ENCODE assay signal across 23 cellular contexts in genomic region chr22:50550395-50550794, GRCh38. TPM values are rescaled to one million over a fixed set of nuclear protein-coding genes. Genes with fewer than 3 reads are reported as not detected.
DNase-seq lines count a peak whose midpoint lies in the region; ATAC-seq lines count a peak whose summit lies in the region.
"Had no signal": no experiment of that assay in that cellular context is flagged by ENCODE, and none has a peak within 500 bp of the region (broad histone marks: within the 10 kb centered on the region; RNA-seq: fewer than 3 reads in every experiment).

No MANE protein-coding gene starts in this region.

- intact Hi-C loops in CD4-positive, alpha-beta memory T cell (cut with micrococcal nuclease), result no loop called here
- intact Hi-C loops in left cardiac atrium (cut with DNase I), result no loop called here

- no peaks in the 10 kb centered on the region for H3K27me3 Mint-ChIP-seq in T-helper 2 cell treated with Interferon-gamma antibody and Interleukin-4, amounts not matched to agents 5 μg/mL and 100 μg/mL, for 36 hours (ENCODE audit: low read depth)
- no peaks in the 10 kb centered on the region for H3K27me3 Mint-ChIP-seq in CD4-positive, alpha-beta memory T cell
- no peaks in the 10 kb centered on the region for H3K27me3 Mint-ChIP-seq in activated naive CD8-positive, alpha-beta T cell
- no peaks in the 10 kb centered on the region for H3K27me3 Mint-ChIP-seq in natural killer cell treated with Interleukin-12 subunit alpha and Interleukin-12 subunit beta and Interleukin-15 and Interleukin-18, amount 100 ng/mL, for 72 hours

- no peak for ATAC-seq in natural killer cell treated with Interleukin-12 subunit alpha and Interleukin-12 subunit beta and Interleukin-15 and Interleukin-18, amount 100 ng/mL, for 72 hours
- ATAC-seq in left cardiac atrium, result no peak
- ATAC-seq: activated CD4-positive, CD25-positive, alpha-beta regulatory T cell treated with anti-CD3 and anti-CD28 coated beads, Interleukin-2, amount 50 U/mL, for 24 hours; heart right ventricle; left ventricle myocardium superior had no signal

- POLR2A ChIA-PET in CD4-positive, alpha-beta memory T cell (lab: Charles Lee; ENCODE audit: partially characterized antibody), result interaction anchor here (0.8 to 6.8 kb wide), 8 partner anchors 11 to 78 kb away, joined by 3 to 151 read pairs (median 10); partner anchors contain the start of genes ARSA, CHKB, MAPK8IP2 and SCO2

- no peaks in the 10 kb centered on the region for H3K9me3 ChIP-seq in CD4-positive, alpha-beta memory T cell (ENCODE audit: control insufficient read depth in 1 of 2, low read length in 2 of 2)
- H3K9me3 ChIP-seq: BE2C, heart right ventricle had no signal

- H3K4me1 Mint-ChIP-seq in T-helper 2 cell treated with Interferon-gamma antibody and Interleukin-4, amounts not matched to agents 5 μg/mL and 100 μg/mL, for 36 hours (ENCODE audit: low read depth), result peaks cover 11% of the 10 kb centered on the region
- peaks cover 18 to 34% (median 26%) of the 10 kb centered on the region in 4 donors for H3K4me1 Mint-ChIP-seq in CD4-positive, alpha-beta memory T cell
- H3K4me1 Mint-ChIP-seq in activated naive CD8-positive, alpha-beta T cell (ENCODE audit: low read depth), result peaks cover 29% of the 10 kb centered on the region
- peaks cover 16 to 20% of the 10 kb centered on the region in 2 donors for H3K4me1 Mint-ChIP-seq in natural killer cell treated with Interleukin-12 subunit alpha and Interleukin-12 subunit beta and Interleukin-15 and Interleukin-18, amount 100 ng/mL, for 72 hours (ENCODE audit: low read depth in 2 of 2)

- peaks cover 36% of the 10 kb centered on the region for H3K4me1 ChIP-seq in CD4-positive, alpha-beta memory T cell (ENCODE audit: insufficient read depth, low read length)
- H3K4me1 ChIP-seq: BE2C had no signal

- no peaks in the 10 kb centered on the region for H3K36me3 Mint-ChIP-seq in T-helper 2 cell treated with Interferon-gamma antibody and Interleukin-4, amounts not matched to agents 5 μg/mL and 100 μg/mL, for 36 hours (ENCODE audit: low read depth)
- H3K36me3 Mint-ChIP-seq in CD4-positive, alpha-beta memory T cell, result no peaks in the 10 kb centered on the region
- no peaks in the 10 kb centered on the region for H3K36me3 Mint-ChIP-seq in activated naive CD8-positive, alpha-beta T cell
- H3K36me3 Mint-ChIP-seq in natural killer cell treated with Interleukin-12 subunit alpha and Interleukin-12 subunit beta and Interleukin-15 and Interleukin-18, amount 100 ng/mL, for 72 hours, result no peaks in the 10 kb centered on the region

- CTCF ChIA-PET in CD4-positive, alpha-beta memory T cell (lab: Charles Lee; ENCODE audit: partially characterized antibody), result interaction anchor here (1.0 to 4.8 kb wide), 7 partner anchors 11 to 70 kb away, joined by 3 to 32 read pairs (median 5); partner anchors contain the start of genes SCO2 and SYCE3

- no peaks in the 10 kb centered on the region for H3K27me3 ChIP-seq in CD4-positive, alpha-beta memory T cell (ENCODE audit: insufficient read depth, low read length)
- H3K27me3 ChIP-seq: BE2C had no signal

- H3K4me3 Mint-ChIP-seq in T-helper 2 cell treated with Interferon-gamma antibody and Interleukin-4, amounts not matched to agents 5 μg/mL and 100 μg/mL, for 36 hours, result peak overlapping the region; percentile 70
- H3K4me3 Mint-ChIP-seq in CD4-positive, alpha-beta memory T cell, result peak overlapping the region; percentile 6 to 83 (median 78)
- peak overlapping the region; percentile 79 for H3K4me3 Mint-ChIP-seq in activated naive CD8-positive, alpha-beta T cell
- H3K4me3 Mint-ChIP-seq in natural killer cell treated with Interleukin-12 subunit alpha and Interleukin-12 subunit beta and Interleukin-15 and Interleukin-18, amount 100 ng/mL, for 72 hours, result peak overlapping the region; percentile 72

- no peaks in the 10 kb centered on the region for H3K36me3 ChIP-seq in CD4-positive, alpha-beta memory T cell (ENCODE audit: insufficient read depth, low read length)
- H3K36me3 ChIP-seq: BE2C, heart right ventricle had no signal

- H3K9me3 Mint-ChIP-seq in T-helper 2 cell treated with Interferon-gamma antibody and Interleukin-4, amounts not matched to agents 5 μg/mL and 100 μg/mL, for 36 hours, result no peaks in the 10 kb centered on the region
- H3K9me3 Mint-ChIP-seq in CD4-positive, alpha-beta memory T cell, result no peaks in the 10 kb centered on the region
- no peaks in the 10 kb centered on the region for H3K9me3 Mint-ChIP-seq in activated naive CD8-positive, alpha-beta T cell (ENCODE audit: low read depth)
- no peaks in the 10 kb centered on the region for H3K9me3 Mint-ChIP-seq in natural killer cell treated with Interleukin-12 subunit alpha and Interleukin-12 subunit beta and Interleukin-15 and Interleukin-18, amount 100 ng/mL, for 72 hours

- peak overlapping the region; percentile 79 for H3K27ac Mint-ChIP-seq in T-helper 2 cell treated with Interferon-gamma antibody and Interleukin-4, amounts not matched to agents 5 μg/mL and 100 μg/mL, for 36 hours
- H3K27ac Mint-ChIP-seq in CD4-positive, alpha-beta memory T cell, result peak overlapping the region in 6 of 7 donors; percentile 32 to 77 (median 73)
- H3K27ac Mint-ChIP-seq in activated naive CD8-positive, alpha-beta T cell, result peak overlapping the region; percentile 75
- H3K27ac Mint-ChIP-seq in natural killer cell treated with Interleukin-12 subunit alpha and Interleukin-12 subunit beta and Interleukin-15 and Interleukin-18, amount 100 ng/mL, for 72 hours, result peak overlapping the region; percentile 60 to 83

- no peak overlapping the region for H3K27ac ChIP-seq in CD4-positive, alpha-beta memory T cell (ENCODE audit: low read depth, low read length)
- H3K27ac ChIP-seq: heart right ventricle had no signal

- H3K4me3 ChIP-seq in CD4-positive, alpha-beta memory T cell (ENCODE audit: low read length in 2 of 2), result no peak overlapping the region
- H3K4me3 ChIP-seq: heart right ventricle, smooth muscle cell had no signal

- no peak for DNase-seq in T-helper 2 cell treated with Interferon-gamma antibody and Interleukin-4, amounts not matched to agents 5 μg/mL and 100 μg/mL, for 36 hours (ENCODE audit: low spot score)
- DNase-seq in T-helper 2 cell, result no peak
- DNase-seq in CD4-positive, alpha-beta memory T cell, result no peak
- DNase-seq in natural killer cell treated with Interleukin-12 subunit alpha and Interleukin-12 subunit beta and Interleukin-15 and Interleukin-18, amount 100 ng/mL, for 72 hours (ENCODE audit: low spot score), result no peak
- DNase-seq in left cardiac atrium, result no peak
- no peak for DNase-seq in GOT3 (lab: John Stamatoyannopoulos, UW)
- DNase-seq in NCI-H748 treated with DMSO at 0.1 percent for 48 hours (lab: John Stamatoyannopoulos, UW), result no peak
- DNase-seq: BE2C; dermis blood vessel endothelial cell; HCEC 1CT; heart right ventricle; left ventricle myocardium superior; NCI-H1417; NCI-H2107; NCI-H510A; stimulated activated CD4-positive, alpha-beta T cell treated with anti-CD3 and anti-CD28 coated beads, Interleukin-4, amount 100 ng/mL, for 4 hours; substantia nigra; T1000 had no signal

RNA-seq across cellular contexts. Expression of gene KLHDC7B, which starts 4.7 kb away (rescaled TPM):
- total RNA-seq in CD4-positive, alpha-beta memory T cell, result 1 to 10 TPM; 7.0 to 7.5 TPM
- 1 to 10 TPM; 4.3 to 7.5 TPM for polyA plus RNA-seq in CD4-positive, alpha-beta memory T cell
- 10 to 100 TPM in 1 of 2 donors, 1 to 10 TPM in 1; 6.5 to 15.2 TPM for total RNA-seq in natural killer cell treated with Interleukin-12 subunit alpha and Interleukin-12 subunit beta and Interleukin-15 and Interleukin-18, amount 100 ng/mL, for 72 hours
- under 1 TPM in 1 of 2 donors, not detected in 1; 0.15 TPM for total RNA-seq in left cardiac atrium
- total RNA-seq: A172, dermis blood vessel endothelial cell, left ventricle myocardium superior had no signal

RNA-seq across cellular contexts. Expression of gene SYCE3, which starts 12.3 kb away (rescaled TPM):
- total RNA-seq in CD4-positive, alpha-beta memory T cell, result not detected
- under 1 TPM in 1 of 2 donors, not detected in 1; 0.83 TPM for polyA plus RNA-seq in CD4-positive, alpha-beta memory T cell
- not detected for total RNA-seq in natural killer cell treated with Interleukin-12 subunit alpha and Interleukin-12 subunit beta and Interleukin-15 and Interleukin-18, amount 100 ng/mL, for 72 hours
- total RNA-seq in left cardiac atrium, result not detected
- total RNA-seq: dermis blood vessel endothelial cell, left ventricle myocardium superior, smooth muscle cell, ureter had no signal
- polyA plus RNA-seq: heart right ventricle, smooth muscle cell had no signal

RNA-seq across cellular contexts. Expression of gene TYMP, which starts 20.6 kb away (rescaled TPM):
- 10 to 100 TPM; 15.7 to 18.0 TPM for total RNA-seq in CD4-positive, alpha-beta memory T cell
- 10 to 100 TPM; 22.0 to 30.9 TPM for polyA plus RNA-seq in CD4-positive, alpha-beta memory T cell
- total RNA-seq in natural killer cell treated with Interleukin-12 subunit alpha and Interleukin-12 subunit beta and Interleukin-15 and Interleukin-18, amount 100 ng/mL, for 72 hours, result 100 to 1,000 TPM; 164 to 234 TPM
- total RNA-seq in left cardiac atrium, result 10 to 100 TPM; 27.9 to 67.1 TPM

RNA-seq across cellular contexts. Expression of gene SCO2, which starts 25.0 kb away (rescaled TPM):
- not detected for total RNA-seq in CD4-positive, alpha-beta memory T cell
- 1 to 10 TPM; 3.6 to 8.1 TPM for polyA plus RNA-seq in CD4-positive, alpha-beta memory T cell
- 10 to 100 TPM; 13.1 to 18.5 TPM for total RNA-seq in natural killer cell treated with Interleukin-12 subunit alpha and Interleukin-12 subunit beta and Interleukin-15 and Interleukin-18, amount 100 ng/mL, for 72 hours
- total RNA-seq in left cardiac atrium, result 1 to 10 TPM in 1 of 2 donors, not detected in 1; 1.3 TPM
- total RNA-seq: ureter had no signal

RNA-seq across cellular contexts. Expression of gene CPT1B, which starts 27.8 kb away (rescaled TPM):
- 10 to 100 TPM; 68.0 to 70.0 TPM for total RNA-seq in CD4-positive, alpha-beta memory T cell
- 1 to 10 TPM in 1 of 2 donors, not detected in 1; 2.3 TPM for polyA plus RNA-seq in CD4-positive, alpha-beta memory T cell
- total RNA-seq in natural killer cell treated with Interleukin-12 subunit alpha and Interleukin-12 subunit beta and Interleukin-15 and Interleukin-18, amount 100 ng/mL, for 72 hours, result 100 to 1,000 TPM in 1 of 2 donors, 10 to 100 TPM in 1; 40.3 to 102 TPM
- total RNA-seq in left cardiac atrium, result 100 to 1,000 TPM; 201 to 269 TPM

Comparison
In these comparisons a context has a peak if more than half of its experiments do, and no peak if none do; other contexts are left out.
1. RNA of gene KLHDC7B, which starts 4.7 kb away (total RNA-seq): 6.5 to 15.2 TPM in natural killer cell treated with Interleukin-12 subunit alpha and Interleukin-12 subunit beta and Interleukin-15 and Interleukin-18, amount 100 ng/mL, for 72 hours and 7.0 to 7.5 TPM in CD4-positive, alpha-beta memory T cell; 0.15 TPM in left cardiac atrium; every median in the first group is over 4 times any median in the second.
2. Peak in every context shown above with its lines, with median percentiles within 50 percentile points of each other: H3K27ac Mint-ChIP-seq and H3K4me3 Mint-ChIP-seq.